In the genomic region with DNA sequence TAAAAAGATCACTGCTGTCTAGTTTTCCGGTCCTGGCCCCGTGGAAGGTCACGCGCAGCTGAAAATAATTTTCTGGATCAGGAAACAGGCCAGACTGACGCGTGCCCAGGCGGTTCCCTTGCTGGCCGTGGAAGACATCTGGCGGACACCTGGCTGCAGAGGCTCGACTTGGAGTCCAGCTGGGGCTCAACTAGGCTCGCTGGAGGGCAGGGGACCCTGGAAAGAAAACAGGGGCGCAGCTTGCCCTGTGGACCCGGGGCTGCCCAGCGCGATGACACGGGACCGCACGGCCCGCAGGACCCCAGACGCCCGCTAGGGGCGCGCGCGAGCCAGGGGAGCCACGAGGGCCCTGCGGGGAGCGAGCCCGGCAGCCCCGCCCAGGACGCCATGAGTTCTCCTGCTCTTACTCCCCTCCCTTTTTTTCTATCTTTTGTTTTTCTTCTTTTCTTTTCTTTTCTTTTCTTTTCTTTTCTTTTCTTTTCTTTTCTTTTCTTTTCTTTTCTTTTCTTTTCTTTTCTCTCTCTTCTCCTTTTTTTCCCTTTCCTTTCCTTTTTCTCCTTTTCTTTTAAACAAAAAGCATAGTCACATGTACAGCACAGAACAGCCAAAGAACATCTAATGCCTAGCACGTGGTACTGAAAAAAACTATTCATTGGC, we compare ENCODE assay signal across 9 cellular contexts. TPM values are rescaled to one million over a fixed set of nuclear protein-coding genes. Genes with fewer than 3 reads are reported as not detected.
DNase-seq lines count a peak whose midpoint lies in the region; ATAC-seq, FAIRE-seq and TF ChIP-seq lines count a peak whose summit lies in the region.
"Had no signal": no experiment of that assay in that cellular context is flagged by ENCODE, and none has a peak within 500 bp of the region (broad histone marks: within the 10 kb centered on the region; RNA-seq: fewer than 3 reads in every experiment).

No MANE protein-coding gene starts in this region.

- peak; percentile 63 for TF ChIP-seq CTCF in GM06990 (IDR thresholded peaks at IDR 0.05; ENCODE audit: insufficient read depth, low read length, poor library complexity, severe bottlenecking)
- peak; percentile 93 for TF ChIP-seq CTCF in neutrophil (IDR thresholded peaks at IDR 0.05)
- TF ChIP-seq CTCF in thoracic aorta (IDR thresholded peaks at IDR 0.05): peak; percentile 100

- no peak for TF ChIP-seq POLR2A in H54 (IDR thresholded peaks at IDR 0.05; ENCODE audit: low read depth, low read length)

- H3K27me3 Mint-ChIP-seq in activated T-helper 1 cell treated with anti-CD3 and anti-CD28 coated beads, Interleukin-12 subunit alpha, Interleukin-12 subunit beta, Interleukin-2, Interleukin-4 antibody, amounts not matched to agents 30 ng/mL and 10 ng/mL and 1 ng/mL, durations not matched to agents 14 hours and 24 hours and 36 hours (ENCODE audit: insufficient read depth): peaks cover 4% of the 10 kb centered on the region

- H3K27ac Mint-ChIP-seq in activated T-helper 1 cell treated with anti-CD3 and anti-CD28 coated beads, Interleukin-12 subunit alpha, Interleukin-12 subunit beta, Interleukin-2, Interleukin-4 antibody, amounts not matched to agents 30 ng/mL and 10 ng/mL and 1 ng/mL, durations not matched to agents 14 hours and 24 hours and 36 hours: peak overlapping the region; percentile 74

- H3K9me3 ChIP-seq in neutrophil (no peaks in the 10 kb centered on the region), thoracic aorta (no peaks in the 10 kb centered on the region)

- H3K4me3 ChIP-seq in GM06990 (replicated peaks; ENCODE audit: low read depth, low read length): no peak overlapping the region; the same call in 1 of the 2 replicates
- peak overlapping the region; percentile 2 to 26 for H3K4me3 ChIP-seq in neutrophil (ENCODE audit: low read depth in 1 of 2, low read length in 1 of 2)
- H3K4me3 ChIP-seq in thoracic aorta: peak overlapping the region; percentile 68

- intact Hi-C loops in activated T-helper 1 cell treated with anti-CD3 and anti-CD28 coated beads, Interleukin-12 subunit alpha, Interleukin-12 subunit beta, Interleukin-2, Interleukin-4 antibody, amounts not matched to agents 30 ng/mL and 10 ng/mL and 1 ng/mL, durations not matched to agents 14 hours and 24 hours and 36 hours (cut with micrococcal nuclease): loop anchor here (1.0 to 2.0 kb wide), 4 partner anchors 43 to 138 kb away; a partner anchor contains a TSS

- H3K27me3 ChIP-seq in GM06990 (replicated peaks; ENCODE audit: control insufficient read depth, insufficient read depth, low read length) (no peaks in the 10 kb centered on the region), neutrophil (peaks cover 20% of the 10 kb centered on the region), thoracic aorta (replicated peaks; ENCODE audit: insufficient read depth) (no peaks in the 10 kb centered on the region)

- ATAC-seq in HG02885 (IDR thresholded peaks at IDR 0.05; ENCODE audit: poor library complexity, unreplicated experiment): peak; percentile 80
- ATAC-seq in thoracic aorta (ENCODE audit: insufficient number of reproducible peaks, low FRiP score, low read depth): peak; percentile 51

- H3K36me3 ChIP-seq in GM06990 (ENCODE audit: control insufficient read depth, insufficient read depth, low read length) (no peaks in the 10 kb centered on the region), neutrophil (no peaks in the 10 kb centered on the region), thoracic aorta (no peaks in the 10 kb centered on the region)

- H3K36me3 Mint-ChIP-seq in activated T-helper 1 cell treated with anti-CD3 and anti-CD28 coated beads, Interleukin-12 subunit alpha, Interleukin-12 subunit beta, Interleukin-2, Interleukin-4 antibody, amounts not matched to agents 30 ng/mL and 10 ng/mL and 1 ng/mL, durations not matched to agents 14 hours and 24 hours and 36 hours (ENCODE audit: low read depth): peaks cover 6% of the 10 kb centered on the region

- H3K4me1 ChIP-seq in neutrophil (ENCODE audit: control insufficient read depth in 1 of 2, insufficient read depth in 1 of 2, low read depth in 1 of 2, low read length in 1 of 2) (peaks cover 8 to 16% of the 10 kb centered on the region in 2 experiments), thoracic aorta (ENCODE audit: control insufficient read depth in 1 of 2, low read depth in 2 of 2) (peaks cover 12 to 38% of the 10 kb centered on the region in 2 donors)

- peaks cover 38% of the 10 kb centered on the region for H3K4me1 Mint-ChIP-seq in activated T-helper 1 cell treated with anti-CD3 and anti-CD28 coated beads, Interleukin-12 subunit alpha, Interleukin-12 subunit beta, Interleukin-2, Interleukin-4 antibody, amounts not matched to agents 30 ng/mL and 10 ng/mL and 1 ng/mL, durations not matched to agents 14 hours and 24 hours and 36 hours (ENCODE audit: low read depth)

- H3K27ac ChIP-seq in neutrophil (no peak overlapping the region), thoracic aorta (peak overlapping the region; percentile 77 to 87)
- H3K27ac ChIP-seq: epithelial cell of prostate had no signal

- H3K4me3 Mint-ChIP-seq in activated T-helper 1 cell treated with anti-CD3 and anti-CD28 coated beads, Interleukin-12 subunit alpha, Interleukin-12 subunit beta, Interleukin-2, Interleukin-4 antibody, amounts not matched to agents 30 ng/mL and 10 ng/mL and 1 ng/mL, durations not matched to agents 14 hours and 24 hours and 36 hours: peak overlapping the region; percentile 70

- peak; percentile 81 for DNase-seq in GM06990 (ENCODE audit: extremely low read depth, insufficient read length)
- peak; percentile 22 for DNase-seq in OCI-M1 (lab: John Stamatoyannopoulos, UW)
- peak; percentile 74 for DNase-seq in activated T-helper 1 cell treated with anti-CD3 and anti-CD28 coated beads, Interleukin-12 subunit alpha, Interleukin-12 subunit beta, Interleukin-2, Interleukin-4 antibody, amounts not matched to agents 30 ng/mL and 10 ng/mL and 1 ng/mL, durations not matched to agents 14 hours and 24 hours and 36 hours (ENCODE audit: low spot score)
- peak; percentile 62 for DNase-seq in fibroblast of the conjunctiva (ENCODE audit: low read depth)
- DNase-seq in thoracic aorta (ENCODE audit: low spot score): no peak
- DNase-seq in H54 (ENCODE audit: insufficient read length, low spot score): no peak

- peaks cover 4% of the 10 kb centered on the region for H3K9me3 Mint-ChIP-seq in activated T-helper 1 cell treated with anti-CD3 and anti-CD28 coated beads, Interleukin-12 subunit alpha, Interleukin-12 subunit beta, Interleukin-2, Interleukin-4 antibody, amounts not matched to agents 30 ng/mL and 10 ng/mL and 1 ng/mL, durations not matched to agents 14 hours and 24 hours and 36 hours

- no peak for FAIRE-seq in H54 (lab: Jason Lieb, UNC)

RNA-seq across cellular contexts. Expression of a gene that starts 43.2 kb away (rescaled TPM):
- total RNA-seq in activated T-helper 1 cell treated with anti-CD3 and anti-CD28 coated beads, Interleukin-12 subunit alpha, Interleukin-12 subunit beta, Interleukin-2, Interleukin-4 antibody, amounts not matched to agents 30 ng/mL and 10 ng/mL and 1 ng/mL, durations not matched to agents 14 hours and 24 hours and 36 hours: 121 TPM in 2 replicates
- 10 to 100 TPM; 51.9 to 69.3 TPM for total RNA-seq in thoracic aorta

Comparison
In these comparisons a context has a peak if more than half of its experiments do, and no peak if none do; other contexts are left out.
1. DNase-seq: peak in GM06990 (single experiment), OCI-M1 (single experiment), activated T-helper 1 cell treated with anti-CD3 and anti-CD28 coated beads, Interleukin-12 subunit alpha, Interleukin-12 subunit beta, Interleukin-2, Interleukin-4 antibody, amounts not matched to agents 30 ng/mL and 10 ng/mL and 1 ng/mL, durations not matched to agents 14 hours and 24 hours and 36 hours (single experiment) and fibroblast of the conjunctiva (single experiment); none in thoracic aorta (single experiment) and H54 (single experiment).
2. Peak in every context shown above with its lines, with median percentiles within 50 percentile points of each other: CTCF ChIP-seq.